12 cellular contexts compared by ENCODE assay signal in genomic region chr4:87103086-87103485, GRCh38.
DNase-seq lines count a peak whose midpoint lies in the region; ATAC-seq, FAIRE-seq and TF ChIP-seq lines count a peak whose summit lies in the region.
"Had no signal": no experiment of that assay in that cellular context is flagged by ENCODE, and none has a peak within 500 bp of the region (broad histone marks: within the 10 kb centered on the region; RNA-seq: fewer than 3 reads in every experiment).

No MANE protein-coding gene starts in this region.

- TF ChIP-seq POLR2A in esophagus muscularis mucosa (IDR thresholded peaks at IDR 0.05; ENCODE audit: low read depth), result no peak
- TF ChIP-seq POLR2A in H54 (IDR thresholded peaks at IDR 0.05; ENCODE audit: low read depth, low read length), result no peak

- TF ChIP-seq CTCF in RWPE2 (IDR thresholded peaks at IDR 0.05; ENCODE audit: poor library complexity, severe bottlenecking) (no peak), esophagus muscularis mucosa (IDR thresholded peaks at IDR 0.05) (no peak), progenitor cell of endocrine pancreas (IDR thresholded peaks at IDR 0.05; ENCODE audit: unreplicated experiment) (no peak), CD14-positive monocyte (IDR thresholded peaks at IDR 0.05) (no peak)

- no peak for TF ChIP-seq EP300 in esophagus muscularis mucosa (IDR thresholded peaks at IDR 0.05)

- no peak for ATAC-seq in CD4-positive, CD25-positive, alpha-beta regulatory T cell (ENCODE audit: low read depth in 2 of 2)
- no peak for ATAC-seq in RWPE2 (ENCODE audit: low read depth)
- ATAC-seq in HG03280 (IDR thresholded peaks at IDR 0.05; ENCODE audit: unreplicated experiment), result no peak
- ATAC-seq in HG03139 (IDR thresholded peaks at IDR 0.05; ENCODE audit: unreplicated experiment), result no peak

- H3K4me3 Mint-ChIP-seq in CD4-positive, CD25-positive, alpha-beta regulatory T cell, result peak overlapping the region in 2 of 4 donors; percentile 27 to 33
- H3K4me3 Mint-ChIP-seq in progenitor cell of endocrine pancreas (ENCODE audit: low read depth), result no peak overlapping the region
- no peak overlapping the region for H3K4me3 Mint-ChIP-seq in CD14-positive monocyte

- DNase-seq in CD4-positive, CD25-positive, alpha-beta regulatory T cell, result no peak
- DNase-seq in RWPE2 (ENCODE audit: low spot score), result no peak
- DNase-seq in esophagus muscularis mucosa (ENCODE audit: extremely low spot score), result no peak
- DNase-seq in progenitor cell of endocrine pancreas (ENCODE audit: low spot score, unreplicated experiment), result no peak
- no peak for DNase-seq in H54 (ENCODE audit: insufficient read length, low spot score)
- DNase-seq in CD14-positive monocyte (ENCODE audit: low spot score), result no peak
- DNase-seq: NCI-H510A, SJCRH30 had no signal

- H3K36me3 Mint-ChIP-seq in CD4-positive, CD25-positive, alpha-beta regulatory T cell, result peaks cover 25% of the 10 kb centered on the region
- H3K36me3 Mint-ChIP-seq in progenitor cell of endocrine pancreas (ENCODE audit: insufficient read depth), result peaks cover 7% of the 10 kb centered on the region
- peaks cover 49 to 58% of the 10 kb centered on the region in 2 donors for H3K36me3 Mint-ChIP-seq in CD14-positive monocyte

- intact Hi-C loops in esophagus muscularis mucosa (cut with DNase I) (no loop called here), CD14-positive monocyte (cut with micrococcal nuclease) (no loop called here)

- no peaks in the 10 kb centered on the region for H3K27me3 Mint-ChIP-seq in CD4-positive, CD25-positive, alpha-beta regulatory T cell
- H3K27me3 Mint-ChIP-seq in progenitor cell of endocrine pancreas (no peaks in the 10 kb centered on the region), CD14-positive monocyte (ENCODE audit: low read depth in 3 of 3) (no peaks in the 10 kb centered on the region)

- peaks cover 21% of the 10 kb centered on the region for H3K36me3 ChIP-seq in CD4-positive, CD25-positive, alpha-beta regulatory T cell (ENCODE audit: control insufficient read depth, insufficient read depth, low read length)
- peaks cover under 1% of the 10 kb centered on the region for H3K36me3 ChIP-seq in RWPE2 (ENCODE audit: low read depth)
- peaks cover 0 to 38% (median 14%) of the 10 kb centered on the region in 4 donors for H3K36me3 ChIP-seq in esophagus muscularis mucosa
- H3K36me3 ChIP-seq: SJCRH30 had no signal

- H3K27ac ChIP-seq in CD4-positive, CD25-positive, alpha-beta regulatory T cell (ENCODE audit: insufficient read depth, low read length, poor library complexity, severe bottlenecking), result peak overlapping the region; percentile 74
- H3K27ac ChIP-seq in RWPE2 (ENCODE audit: poor library complexity, severe bottlenecking) (peak overlapping the region; percentile 23), esophagus muscularis mucosa (replicated peaks in 1 of 4) (peak overlapping the region; percentile 58 to 80 (median 68))
- H3K27ac ChIP-seq: SJCRH30 had no signal

- H3K27me3 ChIP-seq in CD4-positive, CD25-positive, alpha-beta regulatory T cell (ENCODE audit: control insufficient read depth, insufficient read depth, low read length), result no peaks in the 10 kb centered on the region
- H3K27me3 ChIP-seq in RWPE2 (ENCODE audit: insufficient read depth, poor library complexity, severe bottlenecking) (no peaks in the 10 kb centered on the region), esophagus muscularis mucosa (no peaks in the 10 kb centered on the region)
- H3K27me3 ChIP-seq: SJCRH30 had no signal

- whole genome bisulfite sequencing in esophagus muscularis mucosa, result 53% methylated on average over 1 of the region's 1 CpG

- peaks cover 27 to 62% (median 51%) of the 10 kb centered on the region in 4 donors for H3K4me1 Mint-ChIP-seq in CD4-positive, CD25-positive, alpha-beta regulatory T cell
- H3K4me1 Mint-ChIP-seq in progenitor cell of endocrine pancreas (ENCODE audit: low read depth) (peaks cover 24% of the 10 kb centered on the region), CD14-positive monocyte (peaks cover 4% of the 10 kb centered on the region)

- H3K4me1 ChIP-seq in CD4-positive, CD25-positive, alpha-beta regulatory T cell (ENCODE audit: control insufficient read depth, insufficient read depth, low read length, poor library complexity, severe bottlenecking), result peaks cover 16% of the 10 kb centered on the region
- H3K4me1 ChIP-seq in RWPE2 (ENCODE audit: insufficient read depth, poor library complexity, severe bottlenecking) (peaks cover 27% of the 10 kb centered on the region), esophagus muscularis mucosa (peaks cover 39 to 67% (median 54%) of the 10 kb centered on the region in 4 donors)

- peak overlapping the region; percentile 76 to 98 (median 91) for H3K27ac Mint-ChIP-seq in CD4-positive, CD25-positive, alpha-beta regulatory T cell
- H3K27ac Mint-ChIP-seq in progenitor cell of endocrine pancreas, result peak overlapping the region; percentile 5
- H3K27ac Mint-ChIP-seq in CD14-positive monocyte, result peak overlapping the region in 3 of 7 donors; percentile 43 to 51 (median 50)

- no peak for FAIRE-seq in H54 (lab: Jason Lieb, UNC)
- FAIRE-seq: D721Med, GM12891 had no signal

- no peaks in the 10 kb centered on the region for H3K9me3 Mint-ChIP-seq in CD4-positive, CD25-positive, alpha-beta regulatory T cell
- H3K9me3 Mint-ChIP-seq in progenitor cell of endocrine pancreas (ENCODE audit: low read depth) (no peaks in the 10 kb centered on the region), CD14-positive monocyte (no peaks in the 10 kb centered on the region)

- H3K9me3 ChIP-seq in CD4-positive, CD25-positive, alpha-beta regulatory T cell (ENCODE audit: control insufficient read depth in 2 of 2, low read length in 2 of 2), result no peaks in the 10 kb centered on the region
- no peaks in the 10 kb centered on the region for H3K9me3 ChIP-seq in RWPE2 (ENCODE audit: severe bottlenecking)
- H3K9me3 ChIP-seq in esophagus muscularis mucosa, result no peaks in the 10 kb centered on the region
- H3K9me3 ChIP-seq: SJCRH30 had no signal

- peak overlapping the region; percentile 38 for H3K4me3 ChIP-seq in CD4-positive, CD25-positive, alpha-beta regulatory T cell (ENCODE audit: low read depth, low read length)
- no peak overlapping the region for H3K4me3 ChIP-seq in RWPE2 (ENCODE audit: severe bottlenecking)
- no peak overlapping the region for H3K4me3 ChIP-seq in esophagus muscularis mucosa
- H3K4me3 ChIP-seq: SJCRH30 had no signal

Comparison
In these comparisons a context has a peak if more than half of its experiments do, and no peak if none do; other contexts are left out.
1. H3K27ac ChIP-seq: peak in every context shown above with its lines; median percentile 74 in CD4-positive, CD25-positive, alpha-beta regulatory T cell; 68 in esophagus muscularis mucosa; 23 in RWPE2.